Comparison of ENCODE assay signal across 1 cellular context in the genomic region with DNA sequence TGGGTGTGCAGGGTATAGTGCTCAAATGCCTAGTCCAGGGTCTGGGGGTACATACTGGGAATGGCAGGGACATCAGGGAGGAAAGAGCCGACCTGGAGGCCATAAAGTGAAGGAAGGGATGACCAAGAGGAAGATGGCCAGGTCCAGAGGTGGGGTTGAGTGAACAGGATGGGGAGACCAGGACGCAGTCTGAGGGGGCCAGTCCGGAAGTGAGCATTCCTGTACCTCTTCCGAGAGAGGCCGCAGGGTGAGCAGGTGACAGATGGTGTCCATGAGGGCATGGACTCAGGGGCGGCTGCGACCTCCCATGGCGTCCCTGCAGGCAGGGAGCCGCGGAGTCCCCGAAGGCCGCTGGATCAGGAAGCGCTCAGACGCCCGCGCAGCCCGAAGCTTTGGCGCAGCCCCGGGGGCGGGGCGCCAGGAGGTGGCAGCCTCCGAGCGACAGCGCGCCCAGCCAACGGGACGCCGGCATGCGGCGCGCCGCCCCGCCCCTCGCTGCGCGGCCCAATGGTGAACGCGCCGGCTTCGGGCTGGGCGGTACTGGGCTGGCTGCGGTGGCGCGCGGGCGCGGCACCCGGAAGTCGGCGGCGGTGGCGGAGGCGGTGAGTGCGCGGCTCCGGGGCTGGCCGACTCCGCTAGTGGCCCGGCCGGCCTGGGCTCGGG.
A peak's percentile ranks its signal among the peaks of the same experiment; 100 is the strongest.
TF ChIP-seq lines count a peak whose summit lies in the region.

A gene with protein sequence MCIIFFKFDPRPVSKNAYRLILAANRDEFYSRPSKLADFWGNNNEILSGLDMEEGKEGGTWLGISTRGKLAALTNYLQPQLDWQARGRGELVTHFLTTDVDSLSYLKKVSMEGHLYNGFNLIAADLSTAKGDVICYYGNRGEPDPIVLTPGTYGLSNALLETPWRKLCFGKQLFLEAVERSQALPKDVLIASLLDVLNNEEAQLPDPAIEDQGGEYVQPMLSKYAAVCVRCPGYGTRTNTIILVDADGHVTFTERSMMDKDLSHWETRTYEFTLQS (plus strand): TSS at position 578 of the 663 bp plus-strand sequence. CDS start 15,689 bp downstream, outside the sequence.

TF ChIP-seq in HCT116, 20 proteins besides CTCF, POLR2A, EP300 and RAD21 (continued from another document):
- TF ChIP-seq, protein P1, sequence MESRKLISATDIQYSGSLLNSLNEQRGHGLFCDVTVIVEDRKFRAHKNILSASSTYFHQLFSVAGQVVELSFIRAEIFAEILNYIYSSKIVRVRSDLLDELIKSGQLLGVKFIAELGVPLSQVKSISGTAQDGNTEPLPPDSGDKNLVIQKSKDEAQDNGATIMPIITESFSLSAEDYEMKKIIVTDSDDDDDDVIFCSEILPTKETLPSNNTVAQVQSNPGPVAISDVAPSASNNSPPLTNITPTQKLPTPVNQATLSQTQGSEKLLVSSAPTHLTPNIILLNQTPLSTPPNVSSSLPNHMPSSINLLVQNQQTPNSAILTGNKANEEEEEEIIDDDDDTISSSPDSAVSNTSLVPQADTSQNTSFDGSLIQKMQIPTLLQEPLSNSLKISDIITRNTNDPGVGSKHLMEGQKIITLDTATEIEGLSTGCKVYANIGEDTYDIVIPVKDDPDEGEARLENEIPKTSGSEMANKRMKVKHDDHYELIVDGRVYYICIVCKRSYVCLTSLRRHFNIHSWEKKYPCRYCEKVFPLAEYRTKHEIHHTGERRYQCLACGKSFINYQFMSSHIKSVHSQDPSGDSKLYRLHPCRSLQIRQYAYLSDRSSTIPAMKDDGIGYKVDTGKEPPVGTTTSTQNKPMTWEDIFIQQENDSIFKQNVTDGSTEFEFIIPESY (IDR thresholded peaks at IDR 0.05; ENCODE audit: extremely low read depth, insufficient replicate concordance, low read length): no peak
- TF ChIP-seq CBX3 (IDR thresholded peaks at IDR 0.05; ENCODE audit: low read depth) (no peak), ZNF274 (IDR thresholded peaks at IDR 0.05; ENCODE audit: low read depth, low read length) (no peak), SIN3A (IDR thresholded peaks at IDR 0.05; ENCODE audit: low read depth) (0 out of 2 replicates have a peak, but pooled peaks have one; percentile 15), CEBPB (IDR thresholded peaks at IDR 0.05; ENCODE audit: low read depth) (no peak)
- TF ChIP-seq, protein P2, sequence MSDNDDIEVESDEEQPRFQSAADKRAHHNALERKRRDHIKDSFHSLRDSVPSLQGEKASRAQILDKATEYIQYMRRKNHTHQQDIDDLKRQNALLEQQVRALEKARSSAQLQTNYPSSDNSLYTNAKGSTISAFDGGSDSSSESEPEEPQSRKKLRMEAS (IDR thresholded peaks at IDR 0.05): no peak
